ENCODE assay signal across 1 cellular context in genomic region chr10:16470747-16471146, GRCh38.
A peak's percentile ranks its signal among the peaks of the same experiment; 100 is the strongest.
TF ChIP-seq lines count a peak whose summit lies in the region.

No MANE protein-coding gene starts in this region.

TF ChIP-seq in K562, 482 proteins besides CTCF, POLR2A, EP300 and RAD21 (continued from another document):
- TF ChIP-seq JUND (IDR thresholded peaks at IDR 0.05; ENCODE audit: borderline replicate concordance, low read depth, low read length), result 0 out of 2 replicates have a peak, but pooled peaks have one; percentile 6
- no peak for TF ChIP-seq JUND (tag; IDR thresholded peaks at IDR 0.05; ENCODE audit: borderline replicate concordance, low read depth, low read length)
- TF ChIP-seq TCF7 (IDR thresholded peaks at IDR 0.05; ENCODE audit: borderline replicate concordance), result no peak
- no peak for TF ChIP-seq BRF1 (IDR thresholded peaks at IDR 0.05; ENCODE audit: borderline replicate concordance, extremely low read depth, insufficient read length)
- peak; percentile 31; the same call in 1 of the 2 replicates for TF ChIP-seq TEAD4 (IDR thresholded peaks at IDR 0.05; ENCODE audit: low read length)
- TF ChIP-seq TEAD4 (CRISPR knock-in tag; IDR thresholded peaks at IDR 0.05; ENCODE audit: borderline replicate concordance), result no peak
- TF ChIP-seq DPF2 (IDR thresholded peaks at IDR 0.05), result peak; percentile 55
- 0 out of 2 replicates have a peak, but pooled peaks have one; percentile 9 for TF ChIP-seq TAL1 (IDR thresholded peaks at IDR 0.05)
- peak; percentile 11; the same call in 1 of the 2 replicates for TF ChIP-seq CBFA2T2 (conservative IDR thresholded peaks at IDR 0.05)
- no peak for TF ChIP-seq SMAD2 (IDR thresholded peaks at IDR 0.05; ENCODE audit: low read depth, low read length)
- TF ChIP-seq SMARCA4 (IDR thresholded peaks at IDR 0.05), result 0 out of 2 replicates have a peak, but pooled peaks have one; percentile 35
- TF ChIP-seq BRD9 (IDR thresholded peaks at IDR 0.05; ENCODE audit: low read depth, partially characterized antibody), result no peak
- no peak for TF ChIP-seq ZBTB8A (IDR thresholded peaks at IDR 0.05; ENCODE audit: partially characterized antibody)
- TF ChIP-seq EGR1 (conservative IDR thresholded peaks at IDR 0.05), result peak; percentile 64; the same call in 1 of the 2 replicates
- no peak for TF ChIP-seq ZKSCAN3 (CRISPR knock-in tag; IDR thresholded peaks at IDR 0.05)
- TF ChIP-seq ETV6 (IDR thresholded peaks at IDR 0.05; ENCODE audit: borderline replicate concordance in 1 of 2, low read depth in 2 of 2, low read length in 1 of 2), result peak in 1 of 2 experiments; percentile 74; a peak in 1 of 4 replicates
- TF ChIP-seq ETV6 (CRISPR knock-in tag; IDR thresholded peaks at IDR 0.05; ENCODE audit: borderline replicate concordance), result no peak
- no peak for TF ChIP-seq NFRKB (IDR thresholded peaks at IDR 0.05; ENCODE audit: low read depth)
- TF ChIP-seq, protein P1, sequence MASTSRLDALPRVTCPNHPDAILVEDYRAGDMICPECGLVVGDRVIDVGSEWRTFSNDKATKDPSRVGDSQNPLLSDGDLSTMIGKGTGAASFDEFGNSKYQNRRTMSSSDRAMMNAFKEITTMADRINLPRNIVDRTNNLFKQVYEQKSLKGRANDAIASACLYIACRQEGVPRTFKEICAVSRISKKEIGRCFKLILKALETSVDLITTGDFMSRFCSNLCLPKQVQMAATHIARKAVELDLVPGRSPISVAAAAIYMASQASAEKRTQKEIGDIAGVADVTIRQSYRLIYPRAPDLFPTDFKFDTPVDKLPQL (IDR thresholded peaks at IDR 0.05; ENCODE audit: extremely low read depth, insufficient read length), result no peak
- TF ChIP-seq ZFX (CRISPR knock-in tag; IDR thresholded peaks at IDR 0.05), result no peak
- no peak for TF ChIP-seq NFYB (IDR thresholded peaks at IDR 0.05; ENCODE audit: extremely low read depth, insufficient read length)
- TF ChIP-seq, protein P2, sequence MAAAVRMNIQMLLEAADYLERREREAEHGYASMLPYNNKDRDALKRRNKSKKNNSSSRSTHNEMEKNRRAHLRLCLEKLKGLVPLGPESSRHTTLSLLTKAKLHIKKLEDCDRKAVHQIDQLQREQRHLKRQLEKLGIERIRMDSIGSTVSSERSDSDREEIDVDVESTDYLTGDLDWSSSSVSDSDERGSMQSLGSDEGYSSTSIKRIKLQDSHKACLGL (CRISPR knock-in tag; IDR thresholded peaks at IDR 0.05; ENCODE audit: borderline replicate concordance, poor library complexity, severe bottlenecking), result no peak
- no peak for TF ChIP-seq PBX2 (CRISPR knock-in tag; IDR thresholded peaks at IDR 0.05; ENCODE audit: low read depth)
- peak; percentile 65 for TF ChIP-seq PBX2 (tag; conservative IDR thresholded peaks at IDR 0.05; ENCODE audit: low read depth)
- peak; percentile 50; the same call in 1 of the 2 replicates for TF ChIP-seq CBFA2T3 (IDR thresholded peaks at IDR 0.05)
- TF ChIP-seq KAT2B (IDR thresholded peaks at IDR 0.05; ENCODE audit: low read depth, low read length), result no peak
- TF ChIP-seq JUNB (CRISPR knock-in tag; conservative IDR thresholded peaks at IDR 0.05), result no peak
- TF ChIP-seq ZNF224 (CRISPR knock-in tag; IDR thresholded peaks at IDR 0.05), result no peak
- TF ChIP-seq ARID1B (IDR thresholded peaks at IDR 0.05), result peak; percentile 57
